ENCODE assay signal across 1 cellular context in the genomic region with DNA sequence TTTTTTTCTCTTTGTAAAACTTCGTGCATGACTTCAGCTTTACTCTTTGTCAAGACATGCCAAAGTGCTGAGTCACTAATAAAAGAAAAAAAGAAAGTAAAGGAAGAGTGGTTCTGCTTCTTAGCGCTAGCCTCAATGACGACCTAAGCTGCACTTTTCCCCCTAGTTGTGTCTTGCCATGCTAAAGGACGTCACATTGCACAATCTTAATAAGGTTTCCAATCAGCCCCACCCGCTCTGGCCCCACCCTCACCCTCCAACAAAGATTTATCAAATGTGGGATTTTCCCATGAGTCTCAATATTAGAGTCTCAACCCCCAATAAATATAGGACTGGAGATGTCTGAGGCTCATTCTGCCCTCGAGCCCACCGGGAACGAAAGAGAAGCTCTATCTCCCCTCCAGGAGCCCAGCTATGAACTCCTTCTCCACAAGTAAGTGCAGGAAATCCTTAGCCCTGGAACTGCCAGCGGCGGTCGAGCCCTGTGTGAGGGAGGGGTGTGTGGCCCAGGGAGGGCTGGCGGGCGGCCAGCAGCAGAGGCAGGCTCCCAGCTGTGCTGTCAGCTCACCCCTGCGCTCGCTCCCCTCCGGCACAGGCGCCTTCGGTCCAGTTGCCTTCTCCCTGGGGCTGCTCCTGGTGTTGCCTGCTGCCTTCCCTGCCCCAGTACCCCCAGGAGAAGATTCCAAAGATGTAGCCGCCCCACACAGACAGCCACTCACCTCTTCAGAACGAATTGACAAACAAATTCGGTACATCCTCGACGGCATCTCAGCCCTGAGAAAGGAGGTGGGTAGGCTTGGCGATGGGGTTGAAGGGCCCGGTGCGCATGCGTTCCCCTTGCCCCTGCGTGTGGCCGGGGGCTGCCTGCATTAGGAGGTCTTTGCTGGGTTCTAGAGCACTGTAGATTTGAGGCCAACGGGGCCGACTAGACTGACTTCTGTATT.
TF ChIP-seq lines count a peak whose summit lies in the region.

A gene (plus strand): TSS at position 352 of the 944 bp plus-strand sequence. CDS start 63 bp downstream, at position 415.

TF ChIP-seq in K562, 482 proteins besides CTCF, POLR2A, EP300 and RAD21 (continued from another document and continues in another):
- TF ChIP-seq, protein P1, sequence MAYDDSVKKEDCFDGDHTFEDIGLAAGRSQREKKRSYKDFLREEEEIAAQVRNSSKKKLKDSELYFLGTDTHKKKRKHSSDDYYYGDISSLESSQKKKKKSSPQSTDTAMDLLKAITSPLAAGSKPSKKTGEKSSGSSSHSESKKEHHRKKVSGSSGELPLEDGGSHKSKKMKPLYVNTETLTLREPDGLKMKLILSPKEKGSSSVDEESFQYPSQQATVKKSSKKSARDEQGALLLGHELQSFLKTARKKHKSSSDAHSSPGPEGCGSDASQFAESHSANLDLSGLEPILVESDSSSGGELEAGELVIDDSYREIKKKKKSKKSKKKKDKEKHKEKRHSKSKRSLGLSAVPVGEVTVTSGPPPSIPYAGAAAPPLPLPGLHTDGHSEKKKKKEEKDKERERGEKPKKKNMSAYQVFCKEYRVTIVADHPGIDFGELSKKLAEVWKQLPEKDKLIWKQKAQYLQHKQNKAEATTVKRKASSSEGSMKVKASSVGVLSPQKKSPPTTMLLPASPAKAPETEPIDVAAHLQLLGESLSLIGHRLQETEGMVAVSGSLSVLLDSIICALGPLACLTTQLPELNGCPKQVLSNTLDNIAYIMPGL (CRISPR knock-in tag; IDR thresholded peaks at IDR 0.05), result no peak
- no peak for TF ChIP-seq ZNF133 (CRISPR knock-in tag; IDR thresholded peaks at IDR 0.05)
- no peak for TF ChIP-seq U2AF1 (optimal IDR thresholded peaks at IDR 0.05; ENCODE audit: low read depth, low read length)
- no peak for TF ChIP-seq POU5F1 (IDR thresholded peaks at IDR 0.05; ENCODE audit: borderline replicate concordance, low read depth, low read length, partially characterized antibody)
- TF ChIP-seq, protein P2, sequence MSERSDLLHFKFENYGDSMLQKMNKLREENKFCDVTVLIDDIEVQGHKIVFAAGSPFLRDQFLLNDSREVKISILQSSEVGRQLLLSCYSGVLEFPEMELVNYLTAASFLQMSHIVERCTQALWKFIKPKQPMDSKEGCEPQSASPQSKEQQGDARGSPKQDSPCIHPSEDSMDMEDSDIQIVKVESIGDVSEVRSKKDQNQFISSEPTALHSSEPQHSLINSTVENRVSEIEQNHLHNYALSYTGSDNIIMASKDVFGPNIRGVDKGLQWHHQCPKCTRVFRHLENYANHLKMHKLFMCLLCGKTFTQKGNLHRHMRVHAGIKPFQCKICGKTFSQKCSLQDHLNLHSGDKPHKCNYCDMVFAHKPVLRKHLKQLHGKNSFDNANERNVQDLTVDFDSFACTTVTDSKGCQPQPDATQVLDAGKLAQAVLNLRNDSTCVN (CRISPR knock-in tag; IDR thresholded peaks at IDR 0.05), result no peak
- TF ChIP-seq, protein P3, sequence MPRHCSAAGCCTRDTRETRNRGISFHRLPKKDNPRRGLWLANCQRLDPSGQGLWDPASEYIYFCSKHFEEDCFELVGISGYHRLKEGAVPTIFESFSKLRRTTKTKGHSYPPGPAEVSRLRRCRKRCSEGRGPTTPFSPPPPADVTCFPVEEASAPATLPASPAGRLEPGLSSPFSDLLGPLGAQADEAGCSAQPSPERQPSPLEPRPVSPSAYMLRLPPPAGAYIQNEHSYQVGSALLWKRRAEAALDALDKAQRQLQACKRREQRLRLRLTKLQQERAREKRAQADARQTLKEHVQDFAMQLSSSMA (CRISPR knock-in tag; IDR thresholded peaks at IDR 0.05), result no peak
- TF ChIP-seq, protein P4, sequence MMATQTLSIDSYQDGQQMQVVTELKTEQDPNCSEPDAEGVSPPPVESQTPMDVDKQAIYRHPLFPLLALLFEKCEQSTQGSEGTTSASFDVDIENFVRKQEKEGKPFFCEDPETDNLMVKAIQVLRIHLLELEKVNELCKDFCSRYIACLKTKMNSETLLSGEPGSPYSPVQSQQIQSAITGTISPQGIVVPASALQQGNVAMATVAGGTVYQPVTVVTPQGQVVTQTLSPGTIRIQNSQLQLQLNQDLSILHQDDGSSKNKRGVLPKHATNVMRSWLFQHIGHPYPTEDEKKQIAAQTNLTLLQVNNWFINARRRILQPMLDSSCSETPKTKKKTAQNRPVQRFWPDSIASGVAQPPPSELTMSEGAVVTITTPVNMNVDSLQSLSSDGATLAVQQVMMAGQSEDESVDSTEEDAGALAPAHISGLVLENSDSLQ (IDR thresholded peaks at IDR 0.05), result peak; percentile 53; the same call in 1 of the 2 replicates
- TF ChIP-seq ILK (tag; IDR thresholded peaks at IDR 0.05; ENCODE audit: borderline replicate concordance, low read depth), result no peak
- TF ChIP-seq ZNF274 (IDR thresholded peaks at IDR 0.05; ENCODE audit: borderline replicate concordance, low read depth, low read length), result no peak
- no peak for TF ChIP-seq SP2 (IDR thresholded peaks at IDR 0.05; ENCODE audit: extremely low read depth, low read depth, low read length, poor library complexity, severe bottlenecking)
- TF ChIP-seq RFX5 (IDR thresholded peaks at IDR 0.05; ENCODE audit: low read depth, low read length), result no peak
- TF ChIP-seq SRSF7 (optimal IDR thresholded peaks at IDR 0.05; ENCODE audit: low read depth, low read length), result no peak
- TF ChIP-seq ZKSCAN1 (IDR thresholded peaks at IDR 0.05; ENCODE audit: low read depth, low read length), result no peak
- no peak for TF ChIP-seq PRPF4 (IDR thresholded peaks at IDR 0.05; ENCODE audit: insufficient read depth, low read depth, low read length, poor library complexity, severe bottlenecking)
- TF ChIP-seq, protein P5, sequence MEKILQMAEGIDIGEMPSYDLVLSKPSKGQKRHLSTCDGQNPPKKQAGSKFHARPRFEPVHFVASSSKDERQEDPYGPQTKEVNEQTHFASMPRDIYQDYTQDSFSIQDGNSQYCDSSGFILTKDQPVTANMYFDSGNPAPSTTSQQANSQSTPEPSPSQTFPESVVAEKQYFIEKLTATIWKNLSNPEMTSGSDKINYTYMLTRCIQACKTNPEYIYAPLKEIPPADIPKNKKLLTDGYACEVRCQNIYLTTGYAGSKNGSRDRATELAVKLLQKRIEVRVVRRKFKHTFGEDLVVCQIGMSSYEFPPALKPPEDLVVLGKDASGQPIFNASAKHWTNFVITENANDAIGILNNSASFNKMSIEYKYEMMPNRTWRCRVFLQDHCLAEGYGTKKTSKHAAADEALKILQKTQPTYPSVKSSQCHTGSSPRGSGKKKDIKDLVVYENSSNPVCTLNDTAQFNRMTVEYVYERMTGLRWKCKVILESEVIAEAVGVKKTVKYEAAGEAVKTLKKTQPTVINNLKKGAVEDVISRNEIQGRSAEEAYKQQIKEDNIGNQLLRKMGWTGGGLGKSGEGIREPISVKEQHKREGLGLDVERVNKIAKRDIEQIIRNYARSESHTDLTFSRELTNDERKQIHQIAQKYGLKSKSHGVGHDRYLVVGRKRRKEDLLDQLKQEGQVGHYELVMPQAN (IDR thresholded peaks at IDR 0.05; ENCODE audit: borderline replicate concordance), result no peak
- TF ChIP-seq ZNF316 (IDR thresholded peaks at IDR 0.05), result peak; percentile 97
- no peak for TF ChIP-seq GATAD2B (IDR thresholded peaks at IDR 0.05; ENCODE audit: borderline replicate concordance)
- TF ChIP-seq, protein P6, sequence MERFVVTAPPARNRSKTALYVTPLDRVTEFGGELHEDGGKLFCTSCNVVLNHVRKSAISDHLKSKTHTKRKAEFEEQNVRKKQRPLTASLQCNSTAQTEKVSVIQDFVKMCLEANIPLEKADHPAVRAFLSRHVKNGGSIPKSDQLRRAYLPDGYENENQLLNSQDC (CRISPR knock-in tag; IDR thresholded peaks at IDR 0.05), result no peak
- no peak for TF ChIP-seq ZNF764 (CRISPR knock-in tag; IDR thresholded peaks at IDR 0.05; ENCODE audit: low read depth)
- no peak for TF ChIP-seq SMC3 (conservative IDR thresholded peaks at IDR 0.05; ENCODE audit: insufficient read depth, low read depth, low read length)
- no peak for TF ChIP-seq XRCC5 (IDR thresholded peaks at IDR 0.05; ENCODE audit: low read depth, low read length)
- TF ChIP-seq BACH1 (tag; IDR thresholded peaks at IDR 0.05), result peak; percentile 96
- TF ChIP-seq STAT5B (CRISPR knock-in tag; IDR thresholded peaks at IDR 0.05), result no peak
- TF ChIP-seq ZNF165 (CRISPR knock-in tag; IDR thresholded peaks at IDR 0.05; ENCODE audit: borderline replicate concordance), result no peak
- TF ChIP-seq BHLHE40 (IDR thresholded peaks at IDR 0.05; ENCODE audit: low read length), result peak; percentile 31; the same call in 1 of the 2 replicates
- TF ChIP-seq ZFPM2 (CRISPR knock-in tag; IDR thresholded peaks at IDR 0.05), result no peak
- no peak for TF ChIP-seq HMG20B (CRISPR knock-in tag; IDR thresholded peaks at IDR 0.05)
- no peak for TF ChIP-seq TBP (optimal IDR thresholded peaks at IDR 0.05; ENCODE audit: low read depth, low read length)
- no peak for TF ChIP-seq CHCHD3 (CRISPR knock-in tag; IDR thresholded peaks at IDR 0.05)
- no peak for TF ChIP-seq EHMT2 (IDR thresholded peaks at IDR 0.05)
- TF ChIP-seq IFI16 (CRISPR knock-in tag; IDR thresholded peaks at IDR 0.05), result no peak
- TF ChIP-seq, protein P7, sequence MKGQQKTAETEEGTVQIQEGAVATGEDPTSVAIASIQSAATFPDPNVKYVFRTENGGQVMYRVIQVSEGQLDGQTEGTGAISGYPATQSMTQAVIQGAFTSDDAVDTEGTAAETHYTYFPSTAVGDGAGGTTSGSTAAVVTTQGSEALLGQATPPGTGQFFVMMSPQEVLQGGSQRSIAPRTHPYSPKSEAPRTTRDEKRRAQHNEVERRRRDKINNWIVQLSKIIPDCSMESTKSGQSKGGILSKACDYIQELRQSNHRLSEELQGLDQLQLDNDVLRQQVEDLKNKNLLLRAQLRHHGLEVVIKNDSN (CRISPR knock-in tag; IDR thresholded peaks at IDR 0.05), result no peak
- TF ChIP-seq EZH2 (IDR thresholded peaks at IDR 0.05; ENCODE audit: borderline replicate concordance, low read depth, low read length), result no peak
- no peak for TF ChIP-seq ZBTB17 (CRISPR knock-in tag; IDR thresholded peaks at IDR 0.05)
- TF ChIP-seq, protein P8, sequence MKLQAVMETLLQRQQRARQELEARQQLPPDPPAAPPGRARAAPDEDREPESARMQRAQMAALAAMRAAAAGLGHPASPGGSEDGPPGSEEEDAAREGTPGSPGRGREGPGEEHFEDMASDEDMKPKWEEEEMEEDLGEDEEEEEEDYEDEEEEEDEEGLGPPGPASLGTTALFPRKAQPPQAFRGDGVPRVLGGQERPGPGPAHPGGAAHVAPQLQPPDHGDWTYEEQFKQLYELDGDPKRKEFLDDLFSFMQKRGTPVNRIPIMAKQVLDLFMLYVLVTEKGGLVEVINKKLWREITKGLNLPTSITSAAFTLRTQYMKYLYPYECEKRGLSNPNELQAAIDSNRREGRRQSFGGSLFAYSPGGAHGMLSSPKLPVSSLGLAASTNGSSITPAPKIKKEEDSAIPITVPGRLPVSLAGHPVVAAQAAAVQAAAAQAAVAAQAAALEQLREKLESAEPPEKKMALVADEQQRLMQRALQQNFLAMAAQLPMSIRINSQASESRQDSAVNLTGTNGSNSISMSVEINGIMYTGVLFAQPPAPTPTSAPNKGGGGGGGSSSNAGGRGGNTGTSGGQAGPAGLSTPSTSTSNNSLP (IDR thresholded peaks at IDR 0.05; ENCODE audit: borderline replicate concordance, low read depth, low read length), result no peak
- TF ChIP-seq, protein P9, sequence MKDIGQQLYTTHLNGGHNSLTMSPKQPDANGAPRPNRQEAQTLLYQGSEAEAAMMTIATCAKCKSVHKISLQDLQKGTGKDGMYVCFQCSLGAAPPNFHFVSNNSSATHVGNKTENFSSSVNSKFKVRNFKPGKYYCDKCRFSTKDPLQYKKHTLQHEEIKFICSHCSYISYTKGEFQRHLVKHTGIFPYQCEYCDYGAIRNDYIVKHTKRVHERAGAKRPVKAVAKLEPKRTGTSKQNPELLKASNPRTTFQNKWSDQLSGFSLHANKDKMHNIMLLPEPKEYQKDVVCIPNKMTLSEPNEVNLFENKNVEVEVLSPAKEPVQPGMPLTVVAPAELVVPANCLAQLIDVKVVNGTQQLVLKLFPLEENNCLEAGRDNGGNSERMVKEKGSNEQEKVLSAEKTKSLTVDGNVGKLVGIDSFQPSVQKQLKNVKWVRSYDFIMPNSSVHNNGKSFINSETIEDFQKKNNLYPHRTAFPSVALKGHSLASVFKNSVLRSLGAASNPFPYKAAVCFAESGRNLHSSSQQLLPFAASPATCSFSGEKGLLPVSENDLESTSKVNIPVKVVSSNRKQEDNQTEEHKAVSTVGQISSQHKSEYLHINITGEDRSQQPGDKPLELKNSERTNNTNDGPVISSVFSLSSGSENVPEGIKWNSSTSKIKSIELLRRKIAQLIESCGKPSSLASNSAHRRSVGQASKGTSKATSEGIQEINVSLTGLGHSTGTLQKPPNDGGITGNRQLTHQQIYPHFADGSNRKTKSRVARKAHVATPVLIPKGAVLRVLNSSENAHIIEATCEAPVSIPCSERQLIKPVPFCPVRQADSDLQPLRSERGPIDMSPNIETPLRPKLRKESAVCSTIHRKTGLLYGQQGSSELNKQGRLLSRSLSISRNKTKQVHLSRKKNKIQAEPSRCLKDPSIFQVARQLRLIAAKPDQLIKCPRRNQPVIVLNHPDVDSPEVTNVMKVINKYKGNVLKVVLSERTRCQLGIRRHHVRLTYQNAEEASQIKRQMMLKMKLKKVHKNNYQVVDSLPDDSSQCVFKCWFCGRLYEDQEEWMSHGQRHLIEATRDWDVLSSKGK (CRISPR knock-in tag; IDR thresholded peaks at IDR 0.05), result no peak
- TF ChIP-seq ETV1 (tag; conservative IDR thresholded peaks at IDR 0.05; ENCODE audit: low read depth), result no peak
- TF ChIP-seq GTF2E2 (tag; IDR thresholded peaks at IDR 0.05), result no peak
- no peak for TF ChIP-seq ZNF224 (CRISPR knock-in tag; IDR thresholded peaks at IDR 0.05)
- TF ChIP-seq SAP30 (IDR thresholded peaks at IDR 0.05; ENCODE audit: borderline replicate concordance, insufficient read depth, low read depth, low read length, poor library complexity, severe bottlenecking), result peak; percentile 61
- no peak for TF ChIP-seq FOXJ3 (CRISPR knock-in tag; IDR thresholded peaks at IDR 0.05)
- TF ChIP-seq TRIM28 (IDR thresholded peaks at IDR 0.05), result no peak
- TF ChIP-seq MBD2 (IDR thresholded peaks at IDR 0.05; ENCODE audit: borderline replicate concordance, low read depth), result no peak
- TF ChIP-seq, protein P10, sequence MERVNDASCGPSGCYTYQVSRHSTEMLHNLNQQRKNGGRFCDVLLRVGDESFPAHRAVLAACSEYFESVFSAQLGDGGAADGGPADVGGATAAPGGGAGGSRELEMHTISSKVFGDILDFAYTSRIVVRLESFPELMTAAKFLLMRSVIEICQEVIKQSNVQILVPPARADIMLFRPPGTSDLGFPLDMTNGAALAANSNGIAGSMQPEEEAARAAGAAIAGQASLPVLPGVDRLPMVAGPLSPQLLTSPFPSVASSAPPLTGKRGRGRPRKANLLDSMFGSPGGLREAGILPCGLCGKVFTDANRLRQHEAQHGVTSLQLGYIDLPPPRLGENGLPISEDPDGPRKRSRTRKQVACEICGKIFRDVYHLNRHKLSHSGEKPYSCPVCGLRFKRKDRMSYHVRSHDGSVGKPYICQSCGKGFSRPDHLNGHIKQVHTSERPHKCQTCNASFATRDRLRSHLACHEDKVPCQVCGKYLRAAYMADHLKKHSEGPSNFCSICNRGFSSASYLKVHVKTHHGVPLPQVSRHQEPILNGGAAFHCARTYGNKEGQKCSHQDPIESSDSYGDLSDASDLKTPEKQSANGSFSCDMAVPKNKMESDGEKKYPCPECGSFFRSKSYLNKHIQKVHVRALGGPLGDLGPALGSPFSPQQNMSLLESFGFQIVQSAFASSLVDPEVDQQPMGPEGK (CRISPR knock-in tag; IDR thresholded peaks at IDR 0.05; ENCODE audit: borderline replicate concordance), result no peak
- TF ChIP-seq CCAR2 (IDR thresholded peaks at IDR 0.05; ENCODE audit: low read depth, low read length), result no peak
